Comparison of ENCODE assay signal across 13 cellular contexts in genomic region chr17:35498429-35499178, GRCh38. TPM values are rescaled to one million over a fixed set of nuclear protein-coding genes. Genes with fewer than 3 reads are reported as not detected.
DNase-seq lines count a peak whose midpoint lies in the region; ATAC-seq and TF ChIP-seq lines count a peak whose summit lies in the region.
"Had no signal": no experiment of that assay in that cellular context is flagged by ENCODE, and none has a peak within 500 bp of the region (broad histone marks: within the 10 kb centered on the region; RNA-seq: fewer than 3 reads in every experiment).

No MANE protein-coding gene starts in this region.

- H3K36me3 Mint-ChIP-seq in T-helper 2 cell treated with Interferon-gamma antibody and Interleukin-4, amounts not matched to agents 5 μg/mL and 100 μg/mL, for 36 hours (ENCODE audit: low read depth) = peaks cover 68% of the 10 kb centered on the region
- H3K36me3 Mint-ChIP-seq in chondrocyte (ENCODE audit: low read depth) = peaks cover 2% of the 10 kb centered on the region
- H3K36me3 Mint-ChIP-seq in natural killer cell = peaks cover 11% of the 10 kb centered on the region

- H4K20me1 ChIP-seq in GM23248 (ENCODE audit: insufficient read depth) = no peaks in the 10 kb centered on the region

- H2AFZ ChIP-seq in GM23248 = peak overlapping the region; percentile 48

- H3K27ac ChIP-seq in GM23248 = no peak overlapping the region

- in situ Hi-C loops in GM23248 (cut with MboI) = no loop called here

- no peak overlapping the region for H3K4me3 Mint-ChIP-seq in T-helper 2 cell treated with Interferon-gamma antibody and Interleukin-4, amounts not matched to agents 5 μg/mL and 100 μg/mL, for 36 hours
- H3K4me3 Mint-ChIP-seq in chondrocyte (ENCODE audit: unreplicated experiment) (peak overlapping the region; percentile 5), natural killer cell (peak overlapping the region; percentile 55)

- peak overlapping the region; percentile 40; the same call in 1 of the 2 replicates for H3K4me3 ChIP-seq in GM23248
- H3K4me3 ChIP-seq: mucosa of descending colon had no signal

- ATAC-seq in natural killer cell (peak in 2 of 3 donors; percentile 52 to 54), GM21723 (IDR thresholded peaks at IDR 0.05; ENCODE audit: unreplicated experiment) (no peak)

- H3F3A ChIP-seq in GM23248 (ENCODE audit: insufficient read depth) = no peaks in the 10 kb centered on the region

- peak overlapping the region; percentile 43 for H3K27ac Mint-ChIP-seq in T-helper 2 cell treated with Interferon-gamma antibody and Interleukin-4, amounts not matched to agents 5 μg/mL and 100 μg/mL, for 36 hours
- H3K27ac Mint-ChIP-seq in chondrocyte (ENCODE audit: unreplicated experiment) = no peak overlapping the region
- peak overlapping the region; percentile 60 to 85 for H3K27ac Mint-ChIP-seq in natural killer cell

- peak overlapping the region; percentile 52 for H3K4me2 ChIP-seq in GM23248 (ENCODE audit: unreplicated experiment)

- H3K9me3 Mint-ChIP-seq in T-helper 2 cell treated with Interferon-gamma antibody and Interleukin-4, amounts not matched to agents 5 μg/mL and 100 μg/mL, for 36 hours = no peaks in the 10 kb centered on the region
- H3K9me3 Mint-ChIP-seq in chondrocyte (ENCODE audit: low read depth) (no peaks in the 10 kb centered on the region), natural killer cell (no peaks in the 10 kb centered on the region)

- H3K27me3 Mint-ChIP-seq in T-helper 2 cell treated with Interferon-gamma antibody and Interleukin-4, amounts not matched to agents 5 μg/mL and 100 μg/mL, for 36 hours (ENCODE audit: low read depth) = no peaks in the 10 kb centered on the region
- H3K27me3 Mint-ChIP-seq in chondrocyte (ENCODE audit: low read depth) = peaks cover 58% of the 10 kb centered on the region
- no peaks in the 10 kb centered on the region for H3K27me3 Mint-ChIP-seq in natural killer cell (ENCODE audit: low read depth in 2 of 2)

- H3K9ac ChIP-seq in GM23248 = no peak overlapping the region

- H3K9me3 ChIP-seq in GM23248 (ENCODE audit: low read depth) = no peaks in the 10 kb centered on the region
- H3K9me3 ChIP-seq: mucosa of descending colon had no signal

- peaks cover 48% of the 10 kb centered on the region for H3K4me1 Mint-ChIP-seq in T-helper 2 cell treated with Interferon-gamma antibody and Interleukin-4, amounts not matched to agents 5 μg/mL and 100 μg/mL, for 36 hours (ENCODE audit: low read depth)
- H3K4me1 Mint-ChIP-seq in chondrocyte (ENCODE audit: low read depth) = peaks cover 8% of the 10 kb centered on the region
- peaks cover 66 to 83% of the 10 kb centered on the region in 2 donors for H3K4me1 Mint-ChIP-seq in natural killer cell

- WGBS in GM23248 (ENCODE audit: low coverage in 1 of 2, low lambda C conversion rate in 2 of 2, missing lambda C conversion rate in 2 of 2), 2 experiments = 16 to 18% methylated on average over 14 of the region's 14 CpGs

- no peaks in the 10 kb centered on the region for H3K79me2 ChIP-seq in GM23248 (ENCODE audit: insufficient read depth)

- peaks cover 89% of the 10 kb centered on the region for H3K27me3 ChIP-seq in GM23248 (replicated peaks; ENCODE audit: insufficient read depth)

- DNase-seq in T-helper 2 cell treated with Interferon-gamma antibody and Interleukin-4, amounts not matched to agents 5 μg/mL and 100 μg/mL, for 36 hours (ENCODE audit: low spot score) = no peak
- DNase-seq in T-helper 2 cell (no peak), GM23248 (peak; percentile 9), chondrocyte (ENCODE audit: low spot score) (no peak), natural killer cell (no peak), NCI-H82 (lab: John Stamatoyannopoulos, UW) (no peak), germinal center (ENCODE audit: low spot score) (no peak)
- DNase-seq: 8988T, mucosa of descending colon, NCI-H510A had no signal

- no peaks in the 10 kb centered on the region for H3K9me2 ChIP-seq in GM23248 (ENCODE audit: insufficient read depth)

- TF ChIP-seq CTCF in chondrocyte (IDR thresholded peaks at IDR 0.05) (no peak), natural killer cell (IDR thresholded peaks at IDR 0.05) (no peak)

- H3K4me1 ChIP-seq in GM23248 (ENCODE audit: insufficient read depth) = no peaks in the 10 kb centered on the region

- intact Hi-C loops in natural killer cell (cut with micrococcal nuclease) = no loop called here

- H3K36me3 ChIP-seq in GM23248 (ENCODE audit: low read depth) = no peaks in the 10 kb centered on the region

RNA-seq across cellular contexts. Expression of gene SLFN12L, which starts 38.9 kb away (rescaled TPM):
- total RNA-seq in GM23248 (2014; rRNA removed; shearing (Covaris generic)) = 0.11 TPM in 1 of 2 replicates, not detected in the other
- polyA plus RNA-seq in GM23248 (2016; fragmentation: Nextera tagmentation; extraction: Ambion mirVana) = not detected in 2 replicates
- not detected in 3 replicates for total RNA-seq in chondrocyte
- 100 to 1,000 TPM; 126 to 174 (median 130) TPM for total RNA-seq in natural killer cell
- total RNA-seq: glomerular endothelial cell, kidney epithelial cell had no signal

RNA-seq across cellular contexts. Expression of gene SLFN13, which starts 50.0 kb away (rescaled TPM):
- 1.6 and 2.4 TPM in 2 replicates for total RNA-seq in GM23248 (2014; rRNA removed; shearing (Covaris generic))
- polyA plus RNA-seq in GM23248 (2016; fragmentation: Nextera tagmentation; extraction: Ambion mirVana) = 3.9 and 4.8 TPM in 2 replicates
- total RNA-seq in chondrocyte (4.5 to 5.0 TPM (median 4.9 TPM) in 3 replicates), natural killer cell (100 to 1,000 TPM in 2 of 3 donors, 10 to 100 TPM in 1; 85.9 to 182 (median 129) TPM)

Comparison
In these comparisons a context has a peak if more than half of its experiments do, and no peak if none do; other contexts are left out.
1. RNA of gene SLFN12L, which starts 38.9 kb away (total RNA-seq): 126 to 174 TPM in natural killer cell; 0.11 TPM in GM23248 and not detected in chondrocyte; every median in the first group is over 100 times any median in the second.
2. RNA of gene SLFN13, which starts 50.0 kb away (total RNA-seq): 85.9 to 182 TPM in natural killer cell; 4.5 to 5.0 TPM in chondrocyte and 1.6 to 2.4 TPM in GM23248; every median in the first group is over 10 times any median in the second.